In the genomic region with DNA sequence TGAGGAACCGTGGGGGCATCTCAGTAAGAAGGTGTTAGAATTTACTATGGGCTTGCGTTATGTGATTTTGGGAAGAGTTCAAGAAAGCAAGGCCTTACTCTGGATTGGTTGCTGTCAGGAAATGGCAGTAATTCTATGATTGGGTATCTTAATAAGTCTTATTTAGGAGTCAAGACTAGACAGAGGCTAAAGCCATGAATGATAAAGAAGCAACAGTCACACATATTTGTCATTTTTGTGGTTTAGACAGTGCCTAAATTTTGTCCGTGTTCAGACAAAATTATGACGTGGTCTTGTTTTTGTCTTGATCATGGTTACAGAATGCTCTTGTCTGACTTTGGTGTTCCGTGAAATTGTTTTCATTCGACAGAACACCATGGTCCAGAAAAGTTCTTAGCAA, we compare ENCODE assay signal across 1 cellular context.
TF ChIP-seq lines count a peak whose summit lies in the region.

No MANE protein-coding gene starts in this region.

TF ChIP-seq in A549, 52 proteins besides CTCF, POLR2A, EP300 and RAD21 (continued from another document):
- TF ChIP-seq ATOH8 (CRISPR knock-in tag; IDR thresholded peaks at IDR 0.05; ENCODE audit: low read depth) = no peak
- TF ChIP-seq, protein P1, sequence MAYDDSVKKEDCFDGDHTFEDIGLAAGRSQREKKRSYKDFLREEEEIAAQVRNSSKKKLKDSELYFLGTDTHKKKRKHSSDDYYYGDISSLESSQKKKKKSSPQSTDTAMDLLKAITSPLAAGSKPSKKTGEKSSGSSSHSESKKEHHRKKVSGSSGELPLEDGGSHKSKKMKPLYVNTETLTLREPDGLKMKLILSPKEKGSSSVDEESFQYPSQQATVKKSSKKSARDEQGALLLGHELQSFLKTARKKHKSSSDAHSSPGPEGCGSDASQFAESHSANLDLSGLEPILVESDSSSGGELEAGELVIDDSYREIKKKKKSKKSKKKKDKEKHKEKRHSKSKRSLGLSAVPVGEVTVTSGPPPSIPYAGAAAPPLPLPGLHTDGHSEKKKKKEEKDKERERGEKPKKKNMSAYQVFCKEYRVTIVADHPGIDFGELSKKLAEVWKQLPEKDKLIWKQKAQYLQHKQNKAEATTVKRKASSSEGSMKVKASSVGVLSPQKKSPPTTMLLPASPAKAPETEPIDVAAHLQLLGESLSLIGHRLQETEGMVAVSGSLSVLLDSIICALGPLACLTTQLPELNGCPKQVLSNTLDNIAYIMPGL (CRISPR knock-in tag; IDR thresholded peaks at IDR 0.05; ENCODE audit: borderline replicate concordance) = no peak
- no peak for TF ChIP-seq CBX8 (IDR thresholded peaks at IDR 0.05)
- TF ChIP-seq POLR2AphosphoS2 (conservative IDR thresholded peaks at IDR 0.05; ENCODE audit: low read length) = no peak
